Comparison of ENCODE assay signal across 21 cellular contexts in genomic region chr14:24924544-24924943, GRCh38.
DNase-seq lines count a peak whose midpoint lies in the region; ATAC-seq, FAIRE-seq and TF ChIP-seq lines count a peak whose summit lies in the region.
"Had no signal": no experiment of that assay in that cellular context is flagged by ENCODE, and none has a peak within 500 bp of the region (broad histone marks: within the 10 kb centered on the region; RNA-seq: fewer than 3 reads in every experiment).

No MANE protein-coding gene starts in this region.

- peak; percentile 13 for FAIRE-seq in bronchial epithelial cell (lab: Jason Lieb, UNC)
- FAIRE-seq: A204.1, G401.6, HepG2, RCC 7860 had no signal

- no peaks in the 10 kb centered on the region for H3K36me3 ChIP-seq in bronchial epithelial cell (ENCODE audit: control insufficient read depth, insufficient read depth, low read length)
- H3K36me3 ChIP-seq: SJCRH30 had no signal

- TF ChIP-seq CTCF in bronchial epithelial cell (IDR thresholded peaks at IDR 0.05; ENCODE audit: insufficient read depth, low read length, severe bottlenecking) = no peak

- ATAC-seq in GM18519 (IDR thresholded peaks at IDR 0.05; ENCODE audit: low FRiP score, unreplicated experiment) = peak; percentile 38
- ATAC-seq in GM21529 (IDR thresholded peaks at IDR 0.05; ENCODE audit: unreplicated experiment) = peak; percentile 59
- ATAC-seq in HG03095 (IDR thresholded peaks at IDR 0.05; ENCODE audit: unreplicated experiment) = peak; percentile 60
- ATAC-seq in left lobe of liver = no peak
- ATAC-seq: HepG2, T-cell had no signal

- H3K27me3 ChIP-seq in bronchial epithelial cell (ENCODE audit: control insufficient read depth, insufficient read depth, low read length) = no peaks in the 10 kb centered on the region
- H3K27me3 ChIP-seq: SJCRH30 had no signal

- H3K4me3 ChIP-seq in bronchial epithelial cell (ENCODE audit: low read depth, low read length) = no peak overlapping the region
- H3K4me3 ChIP-seq: SJCRH30 had no signal

- DNase-seq in bronchial epithelial cell (ENCODE audit: low read depth) (no peak), left lobe of liver (ENCODE audit: low spot score) (no peak), NCI-H1092 treated with DMSO at 0.1 percent for 48 hours (lab: John Stamatoyannopoulos, UW) (no peak), iPS-NIHi7 (ENCODE audit: extremely low spot score) (no peak)
- DNase-seq: Calu3; CD8-positive, alpha-beta memory T cell; H9; KBM-7; NCI-H1105; NCI-H2081; NCI-H2171 treated with DMSO at 0.1 percent for 48 hours; NCI-H524 treated with DMSO at 0.1 percent for 48 hours; SJCRH30; T-cell had no signal
